1 cellular context compared by ENCODE assay signal in the genomic region with DNA sequence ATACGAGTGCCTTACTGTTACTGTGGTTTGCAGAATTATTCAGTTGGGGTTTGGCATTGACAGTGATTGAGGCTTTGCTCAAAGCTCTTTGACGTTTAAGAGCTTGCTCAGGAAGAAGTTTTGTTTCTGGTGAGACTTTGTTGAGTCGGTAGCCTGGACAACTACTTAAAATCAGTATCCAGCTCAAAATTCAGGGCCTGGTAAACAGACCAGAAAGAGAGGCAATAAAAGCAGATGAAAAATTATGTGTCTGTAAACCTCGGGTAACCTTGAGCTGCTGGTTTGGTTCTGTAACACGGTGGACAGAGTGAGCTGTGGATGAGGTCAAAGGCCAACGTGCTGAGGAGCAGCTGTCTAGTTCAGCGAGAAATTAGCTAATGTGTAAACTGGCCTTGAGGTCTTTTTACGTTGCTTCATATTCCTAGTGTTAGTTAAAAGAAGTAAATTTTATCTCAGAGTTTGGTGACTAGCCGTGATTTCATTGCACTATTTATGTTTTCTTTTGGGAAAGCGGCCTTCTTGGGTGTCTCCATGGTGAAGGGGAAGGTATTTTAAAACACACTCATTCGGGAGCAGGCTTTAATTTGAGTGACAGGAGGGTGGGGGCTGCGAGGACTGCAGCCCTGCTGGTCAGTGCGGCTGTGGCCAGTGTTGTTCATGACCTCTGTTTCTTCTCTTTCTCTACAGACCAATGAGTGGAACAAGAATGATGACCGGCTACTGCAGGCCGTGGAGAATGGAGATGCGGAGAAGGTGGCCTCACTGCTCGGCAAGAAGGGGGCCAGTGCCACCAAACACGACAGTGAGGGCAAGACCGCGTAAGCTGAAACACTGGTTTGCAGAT.
TF ChIP-seq lines count a peak whose summit lies in the region.

No MANE protein-coding gene starts in this region.

TF ChIP-seq in HepG2, 621 proteins besides CTCF, POLR2A, EP300 and RAD21 (continued from another document and continues in another):
- TF ChIP-seq, protein P1, sequence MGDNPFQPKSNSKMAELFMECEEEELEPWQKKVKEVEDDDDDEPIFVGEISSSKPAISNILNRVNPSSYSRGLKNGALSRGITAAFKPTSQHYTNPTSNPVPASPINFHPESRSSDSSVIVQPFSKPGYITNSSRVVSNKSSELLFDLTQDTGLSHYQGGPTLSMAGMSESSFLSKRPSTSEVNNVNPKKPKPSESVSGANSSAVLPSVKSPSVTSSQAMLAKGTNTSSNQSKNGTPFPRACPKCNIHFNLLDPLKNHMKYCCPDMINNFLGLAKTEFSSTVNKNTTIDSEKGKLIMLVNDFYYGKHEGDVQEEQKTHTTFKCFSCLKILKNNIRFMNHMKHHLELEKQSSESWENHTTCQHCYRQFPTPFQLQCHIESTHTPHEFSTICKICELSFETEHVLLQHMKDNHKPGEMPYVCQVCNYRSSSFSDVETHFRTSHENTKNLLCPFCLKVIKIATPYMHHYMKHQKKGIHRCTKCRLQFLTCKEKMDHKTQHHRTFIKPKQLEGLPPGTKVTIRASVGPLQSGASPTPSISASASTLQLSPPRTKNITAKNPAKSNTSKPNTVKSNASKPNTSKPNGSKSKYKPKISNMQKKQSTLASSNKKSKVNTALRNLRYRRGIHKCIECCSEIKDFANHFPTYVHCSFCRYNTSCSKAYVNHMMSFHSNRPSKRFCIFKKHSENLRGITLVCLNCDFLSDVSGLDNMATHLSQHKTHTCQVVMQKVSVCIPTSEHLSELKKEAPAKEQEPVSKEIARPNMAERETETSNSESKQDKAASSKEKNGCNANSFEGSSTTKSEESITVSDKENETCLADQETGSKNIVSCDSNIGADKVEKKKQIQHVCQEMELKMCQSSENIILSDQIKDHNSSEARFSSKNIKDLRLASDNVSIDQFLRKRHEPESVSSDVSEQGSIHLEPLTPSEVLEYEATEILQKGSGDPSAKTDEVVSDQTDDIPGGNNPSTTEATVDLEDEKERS (CRISPR knock-in tag; IDR thresholded peaks at IDR 0.05) = peak; percentile 65; the same call in 1 of the 2 replicates
- TF ChIP-seq ZMYM4 (CRISPR knock-in tag; IDR thresholded peaks at IDR 0.05) = peak; percentile 63
- TF ChIP-seq CBX1 (IDR thresholded peaks at IDR 0.05; ENCODE audit: low read depth) = no peak
- TF ChIP-seq ELF3 (CRISPR knock-in tag; IDR thresholded peaks at IDR 0.05) = no peak
- TF ChIP-seq FOXP1 (IDR thresholded peaks at IDR 0.05) = no peak
- peak; percentile 76 for TF ChIP-seq FOXP1 (CRISPR knock-in tag; IDR thresholded peaks at IDR 0.05)
- TF ChIP-seq ZBTB1 (CRISPR knock-in tag; IDR thresholded peaks at IDR 0.05; ENCODE audit: borderline replicate concordance) = no peak
- TF ChIP-seq ZSCAN21 (CRISPR knock-in tag; IDR thresholded peaks at IDR 0.05; ENCODE audit: borderline replicate concordance) = 0 out of 2 replicates have a peak, but pooled peaks have one; percentile 29
- no peak for TF ChIP-seq ZNF138 (CRISPR knock-in tag; IDR thresholded peaks at IDR 0.05; ENCODE audit: low read depth)
- TF ChIP-seq ZNF652 (CRISPR knock-in tag; IDR thresholded peaks at IDR 0.05; ENCODE audit: borderline replicate concordance, low read depth) = no peak; the same call in 1 of the 2 replicates
- no peak for TF ChIP-seq NR1H2 (CRISPR knock-in tag; IDR thresholded peaks at IDR 0.05; ENCODE audit: borderline replicate concordance, low read depth)
- TF ChIP-seq, protein P2, sequence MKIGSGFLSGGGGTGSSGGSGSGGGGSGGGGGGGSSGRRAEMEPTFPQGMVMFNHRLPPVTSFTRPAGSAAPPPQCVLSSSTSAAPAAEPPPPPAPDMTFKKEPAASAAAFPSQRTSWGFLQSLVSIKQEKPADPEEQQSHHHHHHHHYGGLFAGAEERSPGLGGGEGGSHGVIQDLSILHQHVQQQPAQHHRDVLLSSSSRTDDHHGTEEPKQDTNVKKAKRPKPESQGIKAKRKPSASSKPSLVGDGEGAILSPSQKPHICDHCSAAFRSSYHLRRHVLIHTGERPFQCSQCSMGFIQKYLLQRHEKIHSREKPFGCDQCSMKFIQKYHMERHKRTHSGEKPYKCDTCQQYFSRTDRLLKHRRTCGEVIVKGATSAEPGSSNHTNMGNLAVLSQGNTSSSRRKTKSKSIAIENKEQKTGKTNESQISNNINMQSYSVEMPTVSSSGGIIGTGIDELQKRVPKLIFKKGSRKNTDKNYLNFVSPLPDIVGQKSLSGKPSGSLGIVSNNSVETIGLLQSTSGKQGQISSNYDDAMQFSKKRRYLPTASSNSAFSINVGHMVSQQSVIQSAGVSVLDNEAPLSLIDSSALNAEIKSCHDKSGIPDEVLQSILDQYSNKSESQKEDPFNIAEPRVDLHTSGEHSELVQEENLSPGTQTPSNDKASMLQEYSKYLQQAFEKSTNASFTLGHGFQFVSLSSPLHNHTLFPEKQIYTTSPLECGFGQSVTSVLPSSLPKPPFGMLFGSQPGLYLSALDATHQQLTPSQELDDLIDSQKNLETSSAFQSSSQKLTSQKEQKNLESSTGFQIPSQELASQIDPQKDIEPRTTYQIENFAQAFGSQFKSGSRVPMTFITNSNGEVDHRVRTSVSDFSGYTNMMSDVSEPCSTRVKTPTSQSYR (CRISPR knock-in tag; IDR thresholded peaks at IDR 0.05; ENCODE audit: borderline replicate concordance) = no peak
- TF ChIP-seq SATB2 (CRISPR knock-in tag; IDR thresholded peaks at IDR 0.05) = no peak
- no peak for TF ChIP-seq ZNF383 (CRISPR knock-in tag; IDR thresholded peaks at IDR 0.05; ENCODE audit: borderline replicate concordance)
- TF ChIP-seq RXRA (CRISPR knock-in tag; IDR thresholded peaks at IDR 0.05) = peak; percentile 69; the same call in 1 of the 2 replicates
- no peak for TF ChIP-seq BHLHE40 (IDR thresholded peaks at IDR 0.05; ENCODE audit: low read length)
- TF ChIP-seq, protein P3, sequence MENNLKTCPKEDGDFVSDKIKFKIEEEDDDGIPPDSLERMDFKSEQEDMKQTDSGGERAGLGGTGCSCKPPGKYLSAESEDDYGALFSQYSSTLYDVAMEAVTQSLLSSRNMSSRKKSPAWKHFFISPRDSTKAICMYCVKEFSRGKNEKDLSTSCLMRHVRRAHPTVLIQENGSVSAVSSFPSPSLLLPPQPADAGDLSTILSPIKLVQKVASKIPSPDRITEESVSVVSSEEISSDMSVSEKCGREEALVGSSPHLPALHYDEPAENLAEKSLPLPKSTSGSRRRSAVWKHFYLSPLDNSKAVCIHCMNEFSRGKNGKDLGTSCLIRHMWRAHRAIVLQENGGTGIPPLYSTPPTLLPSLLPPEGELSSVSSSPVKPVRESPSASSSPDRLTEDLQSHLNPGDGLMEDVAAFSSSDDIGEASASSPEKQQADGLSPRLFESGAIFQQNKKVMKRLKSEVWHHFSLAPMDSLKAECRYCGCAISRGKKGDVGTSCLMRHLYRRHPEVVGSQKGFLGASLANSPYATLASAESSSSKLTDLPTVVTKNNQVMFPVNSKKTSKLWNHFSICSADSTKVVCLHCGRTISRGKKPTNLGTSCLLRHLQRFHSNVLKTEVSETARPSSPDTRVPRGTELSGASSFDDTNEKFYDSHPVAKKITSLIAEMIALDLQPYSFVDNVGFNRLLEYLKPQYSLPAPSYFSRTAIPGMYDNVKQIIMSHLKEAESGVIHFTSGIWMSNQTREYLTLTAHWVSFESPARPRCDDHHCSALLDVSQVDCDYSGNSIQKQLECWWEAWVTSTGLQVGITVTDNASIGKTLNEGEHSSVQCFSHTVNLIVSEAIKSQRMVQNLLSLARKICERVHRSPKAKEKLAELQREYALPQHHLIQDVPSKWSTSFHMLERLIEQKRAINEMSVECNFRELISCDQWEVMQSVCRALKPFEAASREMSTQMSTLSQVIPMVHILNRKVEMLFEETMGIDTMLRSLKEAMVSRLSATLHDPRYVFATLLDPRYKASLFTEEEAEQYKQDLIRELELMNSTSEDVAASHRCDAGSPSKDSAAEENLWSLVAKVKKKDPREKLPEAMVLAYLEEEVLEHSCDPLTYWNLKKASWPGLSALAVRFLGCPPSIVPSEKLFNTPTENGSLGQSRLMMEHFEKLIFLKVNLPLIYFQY (CRISPR knock-in tag; IDR thresholded peaks at IDR 0.05; ENCODE audit: borderline replicate concordance) = 0 out of 2 replicates have a peak, but pooled peaks have one; percentile 24
- TF ChIP-seq CCAR2 (optimal IDR thresholded peaks at IDR 0.05; ENCODE audit: low read depth, low read length) = no peak
- TF ChIP-seq SPEN (CRISPR knock-in tag; IDR thresholded peaks at IDR 0.05; ENCODE audit: low read depth) = no peak; the same call in 1 of the 2 replicates
- TF ChIP-seq, protein P4, sequence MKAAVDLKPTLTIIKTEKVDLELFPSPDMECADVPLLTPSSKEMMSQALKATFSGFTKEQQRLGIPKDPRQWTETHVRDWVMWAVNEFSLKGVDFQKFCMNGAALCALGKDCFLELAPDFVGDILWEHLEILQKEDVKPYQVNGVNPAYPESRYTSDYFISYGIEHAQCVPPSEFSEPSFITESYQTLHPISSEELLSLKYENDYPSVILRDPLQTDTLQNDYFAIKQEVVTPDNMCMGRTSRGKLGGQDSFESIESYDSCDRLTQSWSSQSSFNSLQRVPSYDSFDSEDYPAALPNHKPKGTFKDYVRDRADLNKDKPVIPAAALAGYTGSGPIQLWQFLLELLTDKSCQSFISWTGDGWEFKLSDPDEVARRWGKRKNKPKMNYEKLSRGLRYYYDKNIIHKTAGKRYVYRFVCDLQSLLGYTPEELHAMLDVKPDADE (CRISPR knock-in tag; IDR thresholded peaks at IDR 0.05) = no peak
- no peak for TF ChIP-seq KLF9 (CRISPR knock-in tag; IDR thresholded peaks at IDR 0.05; ENCODE audit: low read depth)
- TF ChIP-seq ZKSCAN1 (IDR thresholded peaks at IDR 0.05; ENCODE audit: low read length) = no peak
- TF ChIP-seq, protein P5, sequence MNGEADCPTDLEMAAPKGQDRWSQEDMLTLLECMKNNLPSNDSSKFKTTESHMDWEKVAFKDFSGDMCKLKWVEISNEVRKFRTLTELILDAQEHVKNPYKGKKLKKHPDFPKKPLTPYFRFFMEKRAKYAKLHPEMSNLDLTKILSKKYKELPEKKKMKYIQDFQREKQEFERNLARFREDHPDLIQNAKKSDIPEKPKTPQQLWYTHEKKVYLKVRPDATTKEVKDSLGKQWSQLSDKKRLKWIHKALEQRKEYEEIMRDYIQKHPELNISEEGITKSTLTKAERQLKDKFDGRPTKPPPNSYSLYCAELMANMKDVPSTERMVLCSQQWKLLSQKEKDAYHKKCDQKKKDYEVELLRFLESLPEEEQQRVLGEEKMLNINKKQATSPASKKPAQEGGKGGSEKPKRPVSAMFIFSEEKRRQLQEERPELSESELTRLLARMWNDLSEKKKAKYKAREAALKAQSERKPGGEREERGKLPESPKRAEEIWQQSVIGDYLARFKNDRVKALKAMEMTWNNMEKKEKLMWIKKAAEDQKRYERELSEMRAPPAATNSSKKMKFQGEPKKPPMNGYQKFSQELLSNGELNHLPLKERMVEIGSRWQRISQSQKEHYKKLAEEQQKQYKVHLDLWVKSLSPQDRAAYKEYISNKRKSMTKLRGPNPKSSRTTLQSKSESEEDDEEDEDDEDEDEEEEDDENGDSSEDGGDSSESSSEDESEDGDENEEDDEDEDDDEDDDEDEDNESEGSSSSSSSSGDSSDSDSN (CRISPR knock-in tag; IDR thresholded peaks at IDR 0.05) = peak; percentile 36; the same call in 1 of the 2 replicates
- TF ChIP-seq, protein P6, sequence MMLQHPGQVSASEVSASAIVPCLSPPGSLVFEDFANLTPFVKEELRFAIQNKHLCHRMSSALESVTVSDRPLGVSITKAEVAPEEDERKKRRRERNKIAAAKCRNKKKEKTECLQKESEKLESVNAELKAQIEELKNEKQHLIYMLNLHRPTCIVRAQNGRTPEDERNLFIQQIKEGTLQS (CRISPR knock-in tag; IDR thresholded peaks at IDR 0.05) = no peak
- 0 out of 2 replicates have a peak, but pooled peaks have one; percentile 16 for TF ChIP-seq KDM2A (CRISPR knock-in tag; IDR thresholded peaks at IDR 0.05; ENCODE audit: borderline replicate concordance, low read depth)
- TF ChIP-seq ZBTB42 (CRISPR knock-in tag; IDR thresholded peaks at IDR 0.05) = no peak
- TF ChIP-seq, protein P7, sequence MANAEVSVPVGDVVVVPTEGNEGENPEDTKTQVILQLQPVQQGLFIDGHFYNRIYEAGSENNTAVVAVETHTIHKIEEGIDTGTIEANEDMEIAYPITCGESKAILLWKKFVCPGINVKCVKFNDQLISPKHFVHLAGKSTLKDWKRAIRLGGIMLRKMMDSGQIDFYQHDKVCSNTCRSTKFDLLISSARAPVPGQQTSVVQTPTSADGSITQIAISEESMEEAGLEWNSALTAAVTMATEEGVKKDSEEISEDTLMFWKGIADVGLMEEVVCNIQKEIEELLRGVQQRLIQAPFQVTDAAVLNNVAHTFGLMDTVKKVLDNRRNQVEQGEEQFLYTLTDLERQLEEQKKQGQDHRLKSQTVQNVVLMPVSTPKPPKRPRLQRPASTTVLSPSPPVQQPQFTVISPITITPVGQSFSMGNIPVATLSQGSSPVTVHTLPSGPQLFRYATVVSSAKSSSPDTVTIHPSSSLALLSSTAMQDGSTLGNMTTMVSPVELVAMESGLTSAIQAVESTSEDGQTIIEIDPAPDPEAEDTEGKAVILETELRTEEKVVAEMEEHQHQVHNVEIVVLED (CRISPR knock-in tag; IDR thresholded peaks at IDR 0.05; ENCODE audit: borderline replicate concordance) = no peak
- TF ChIP-seq KDM5A (IDR thresholded peaks at IDR 0.05; ENCODE audit: borderline replicate concordance, low read length) = no peak
- TF ChIP-seq, protein P8, sequence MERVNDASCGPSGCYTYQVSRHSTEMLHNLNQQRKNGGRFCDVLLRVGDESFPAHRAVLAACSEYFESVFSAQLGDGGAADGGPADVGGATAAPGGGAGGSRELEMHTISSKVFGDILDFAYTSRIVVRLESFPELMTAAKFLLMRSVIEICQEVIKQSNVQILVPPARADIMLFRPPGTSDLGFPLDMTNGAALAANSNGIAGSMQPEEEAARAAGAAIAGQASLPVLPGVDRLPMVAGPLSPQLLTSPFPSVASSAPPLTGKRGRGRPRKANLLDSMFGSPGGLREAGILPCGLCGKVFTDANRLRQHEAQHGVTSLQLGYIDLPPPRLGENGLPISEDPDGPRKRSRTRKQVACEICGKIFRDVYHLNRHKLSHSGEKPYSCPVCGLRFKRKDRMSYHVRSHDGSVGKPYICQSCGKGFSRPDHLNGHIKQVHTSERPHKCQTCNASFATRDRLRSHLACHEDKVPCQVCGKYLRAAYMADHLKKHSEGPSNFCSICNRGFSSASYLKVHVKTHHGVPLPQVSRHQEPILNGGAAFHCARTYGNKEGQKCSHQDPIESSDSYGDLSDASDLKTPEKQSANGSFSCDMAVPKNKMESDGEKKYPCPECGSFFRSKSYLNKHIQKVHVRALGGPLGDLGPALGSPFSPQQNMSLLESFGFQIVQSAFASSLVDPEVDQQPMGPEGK (CRISPR knock-in tag; IDR thresholded peaks at IDR 0.05) = peak; percentile 27; the same call in 1 of the 2 replicates
- no peak for TF ChIP-seq ZNF891 (CRISPR knock-in tag; IDR thresholded peaks at IDR 0.05)
- TF ChIP-seq ZNF326 (CRISPR knock-in tag; IDR thresholded peaks at IDR 0.05; ENCODE audit: borderline replicate concordance) = no peak
- no peak for TF ChIP-seq JUNB (CRISPR knock-in tag; IDR thresholded peaks at IDR 0.05; ENCODE audit: borderline replicate concordance)
- no peak for TF ChIP-seq KLF13 (CRISPR knock-in tag; IDR thresholded peaks at IDR 0.05)
- TF ChIP-seq, protein P9, sequence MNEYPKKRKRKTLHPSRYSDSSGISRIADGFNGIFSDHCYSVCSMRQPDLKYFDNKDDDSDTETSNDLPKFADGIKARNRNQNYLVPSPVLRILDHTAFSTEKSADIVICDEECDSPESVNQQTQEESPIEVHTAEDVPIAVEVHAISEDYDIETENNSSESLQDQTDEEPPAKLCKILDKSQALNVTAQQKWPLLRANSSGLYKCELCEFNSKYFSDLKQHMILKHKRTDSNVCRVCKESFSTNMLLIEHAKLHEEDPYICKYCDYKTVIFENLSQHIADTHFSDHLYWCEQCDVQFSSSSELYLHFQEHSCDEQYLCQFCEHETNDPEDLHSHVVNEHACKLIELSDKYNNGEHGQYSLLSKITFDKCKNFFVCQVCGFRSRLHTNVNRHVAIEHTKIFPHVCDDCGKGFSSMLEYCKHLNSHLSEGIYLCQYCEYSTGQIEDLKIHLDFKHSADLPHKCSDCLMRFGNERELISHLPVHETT (CRISPR knock-in tag; conservative IDR thresholded peaks at IDR 0.05) = no peak
- no peak for TF ChIP-seq KAT7 (CRISPR knock-in tag; IDR thresholded peaks at IDR 0.05; ENCODE audit: borderline replicate concordance)
- no peak for TF ChIP-seq ZNF598 (CRISPR knock-in tag; IDR thresholded peaks at IDR 0.05; ENCODE audit: borderline replicate concordance)
- TF ChIP-seq ZNF501 (CRISPR knock-in tag; IDR thresholded peaks at IDR 0.05) = no peak
